ENCODE assay signal across 28 cellular contexts in the genomic region with DNA sequence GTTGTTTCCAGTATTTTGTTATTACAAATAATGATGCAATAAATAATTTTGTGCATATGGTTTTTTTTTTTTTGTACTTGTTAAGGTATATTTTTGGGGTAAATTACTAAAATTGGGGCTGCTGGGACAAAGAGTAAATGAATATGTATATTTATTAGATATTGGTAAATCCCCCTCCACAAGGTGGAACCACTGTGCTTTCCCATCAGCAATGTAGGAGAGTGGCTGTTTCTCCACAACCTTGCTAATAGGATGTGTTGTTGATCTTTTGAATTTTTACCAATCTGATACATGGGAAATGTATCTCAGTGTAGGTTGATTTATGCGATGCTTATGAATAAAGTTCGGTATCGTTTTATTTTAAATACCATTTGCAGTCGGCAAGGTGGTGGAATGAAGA.
"Had no signal": no experiment of that assay in that cellular context is flagged by ENCODE, and none has a peak within 500 bp of the region (broad histone marks: within the 10 kb centered on the region; RNA-seq: fewer than 3 reads in every experiment).

No MANE protein-coding gene starts in this region.

- H3K79me2 ChIP-seq: hepatocyte had no signal

- H3K4me1 Mint-ChIP-seq: activated naive CD8-positive, alpha-beta T cell treated with anti-CD3 and anti-CD28 coated beads for 36 hours; central memory CD8-positive, alpha-beta T cell; immature natural killer cell had no signal

- H3K4me3 ChIP-seq: hepatocyte, left ventricle myocardium inferior, pancreas, psoas muscle, right atrium auricular region, upper lobe of left lung had no signal

- H3K36me3 ChIP-seq: left ventricle myocardium inferior, neutrophil, pancreas, right atrium auricular region, upper lobe of left lung had no signal

- H3K27ac Mint-ChIP-seq: activated naive CD8-positive, alpha-beta T cell treated with anti-CD3 and anti-CD28 coated beads for 36 hours; immature natural killer cell; natural killer cell treated with Interleukin-12 subunit alpha and Interleukin-12 subunit beta and Interleukin-15 and Interleukin-18, amount 100 ng/mL, for 72 hours; WTC11 had no signal

- ATAC-seq: esophagus mucosa; natural killer cell treated with Interleukin-12 subunit alpha and Interleukin-12 subunit beta and Interleukin-15 and Interleukin-18, amount 100 ng/mL, for 72 hours; pancreas; psoas muscle; stimulated activated naive CD8-positive, alpha-beta T cell treated with anti-CD3 and anti-CD28 coated beads, Interleukin-15, Interleukin-2, amounts not matched to agents 100 U/mL and 50 U/mL, for 24 hours; WTC11 had no signal

- H3K27ac ChIP-seq: hepatocyte, left ventricle myocardium inferior, neutrophil, pancreas, psoas muscle, right atrium auricular region, upper lobe of left lung had no signal

- H3K27me3 ChIP-seq: hepatocyte, neutrophil, pancreas, right atrium auricular region, upper lobe of left lung had no signal

- H3K9me3 ChIP-seq: neutrophil had no signal

- H3K4me1 ChIP-seq: left ventricle myocardium inferior, pancreas, psoas muscle, right atrium auricular region, upper lobe of left lung had no signal

- H2AFZ ChIP-seq: hepatocyte had no signal

- H3K4me2 ChIP-seq: hepatocyte had no signal

- DNase-seq: activated CD8-positive, alpha-beta memory T cell treated with anti-CD3 and anti-CD28 coated beads for 24 hours; activated CD8-positive, alpha-beta memory T cell treated with anti-CD3 and anti-CD28 coated beads, Interleukin-2, amount 50 U/mL, for 4 hours; activated naive CD4-positive, alpha-beta T cell treated with Interleukin-2 at 50 U/mL for 16 hours; activated naive CD8-positive, alpha-beta T cell treated with anti-CD3 and anti-CD28 coated beads for 36 hours; activated T-cell treated with anti-CD3 and anti-CD28 coated beads, Interleukin-2, amount 50 U/mL, for 48 hours; effector memory CD4-positive, alpha-beta T cell; glutamatergic neuron; immature natural killer cell; kidney glomerular epithelial cell; left ventricle myocardium inferior; mammary epithelial cell; pancreas; psoas muscle; stimulated activated CD4-positive, alpha-beta T cell treated with anti-CD3 and anti-CD28 coated beads, Interleukin-4, amount 100 ng/mL, for 24 hours; stimulated activated naive CD8-positive, alpha-beta T cell treated with anti-CD3 and anti-CD28 coated beads, Interleukin-15, Interleukin-2, amounts not matched to agents 100 U/mL and 50 U/mL, for 24 hours; T-helper 9 cell; upper lobe of left lung had no signal

- H3K4me3 Mint-ChIP-seq: activated naive CD8-positive, alpha-beta T cell treated with anti-CD3 and anti-CD28 coated beads for 36 hours; central memory CD8-positive, alpha-beta T cell; immature natural killer cell; natural killer cell treated with Interleukin-12 subunit alpha and Interleukin-12 subunit beta and Interleukin-15 and Interleukin-18, amount 100 ng/mL, for 72 hours; WTC11 had no signal

- FAIRE-seq: astrocyte, colon, endothelial cell of umbilical vein, frontal cortex, pancreas had no signal

- H3K27me3 Mint-ChIP-seq: central memory CD8-positive, alpha-beta T cell; natural killer cell treated with Interleukin-12 subunit alpha and Interleukin-12 subunit beta and Interleukin-15 and Interleukin-18, amount 100 ng/mL, for 72 hours had no signal

- H3K36me3 Mint-ChIP-seq: activated naive CD8-positive, alpha-beta T cell treated with anti-CD3 and anti-CD28 coated beads for 36 hours; immature natural killer cell had no signal
